Comparison of ENCODE assay signal across 11 cellular contexts in genomic region chr17:76074390-76075363, GRCh38. TPM values are rescaled to one million over a fixed set of nuclear protein-coding genes. Genes with fewer than 3 reads are reported as not detected.
DNase-seq lines count a peak whose midpoint lies in the region; ATAC-seq, FAIRE-seq and TF ChIP-seq lines count a peak whose summit lies in the region.
"Had no signal": no experiment of that assay in that cellular context is flagged by ENCODE, and none has a peak within 500 bp of the region (broad histone marks: within the 10 kb centered on the region; RNA-seq: fewer than 3 reads in every experiment).

TSS of gene GALR2 (plus strand) at chr17:76074781. CDS start at chr17:76074884, 103 bp downstream.

- peaks cover 30% of the 10 kb centered on the region for H3K79me2 ChIP-seq in astrocyte (ENCODE audit: insufficient read depth, low read length)

- CTCF ChIA-PET in A673 (lab: Charles Lee), result interaction anchor here (0.5 kb wide), 1 partner anchor 56 kb away, joined by 3 read pairs; no protein-coding TSS in a partner anchor

- peak within 1 kb of the TSS; percentile 54 for H3K4me3 Mint-ChIP-seq in astrocyte (ENCODE audit: unreplicated experiment)

- H3K4me1 ChIP-seq in A673 (ENCODE audit: insufficient read depth, low read length, poor library complexity, severe bottlenecking) (peaks cover 18% of the 10 kb centered on the region), astrocyte (ENCODE audit: insufficient read depth, low read length) (peaks cover 22% of the 10 kb centered on the region), muscle layer of colon (ENCODE audit: insufficient read depth, low read length) (peaks cover 40% of the 10 kb centered on the region)

- intact Hi-C loops in A673 (cut with micrococcal nuclease; ENCODE audit: unreplicated experiment), result loop anchor here (10.0 kb wide), 1 partner anchor 60 kb away; no protein-coding TSS in a partner anchor

- peaks cover 35% of the 10 kb centered on the region for H4K20me1 ChIP-seq in astrocyte (ENCODE audit: insufficient read depth, low read length)

- H3K9ac ChIP-seq in astrocyte (ENCODE audit: low read length), result no peak within 1 kb of the TSS
- H3K9ac ChIP-seq in muscle layer of colon (ENCODE audit: low read length), result no peak within 1 kb of the TSS

- H3K27ac Mint-ChIP-seq in astrocyte (ENCODE audit: unreplicated experiment), result peak within 1 kb of the TSS; percentile 53

- peaks cover 4% of the 10 kb centered on the region for H3K4me1 Mint-ChIP-seq in astrocyte (ENCODE audit: low read depth, unreplicated experiment)

- no peak within 1 kb of the TSS for H3K27ac ChIP-seq in A673 (ENCODE audit: low read depth, low read length, poor library complexity, severe bottlenecking)
- no peak within 1 kb of the TSS for H3K27ac ChIP-seq in astrocyte (ENCODE audit: low read depth, low read length)
- H3K27ac ChIP-seq in muscle layer of colon (ENCODE audit: low read depth, low read length), result no peak within 1 kb of the TSS

- ATAC-seq in HG03097 (IDR thresholded peaks at IDR 0.05; ENCODE audit: low FRiP score, unreplicated experiment), result no peak

- peak within 1 kb of the TSS; percentile 24 for H3K4me3 ChIP-seq in A673 (ENCODE audit: low read depth, low read length, poor library complexity, severe bottlenecking)
- no peak within 1 kb of the TSS for H3K4me3 ChIP-seq in astrocyte (ENCODE audit: insufficient read depth, low read depth, low read length)
- H3K4me3 ChIP-seq in muscle layer of colon (ENCODE audit: low read depth in 1 of 2, low read length in 2 of 2), result peak within 1 kb of the TSS; percentile 27 to 47

- H3K27me3 Mint-ChIP-seq in astrocyte (ENCODE audit: low read depth, unreplicated experiment), result peaks cover 50% of the 10 kb centered on the region

- H2AFZ ChIP-seq in astrocyte (ENCODE audit: low read depth, low read length), result no peak within 1 kb of the TSS

- no peak for DNase-seq in A673 (ENCODE audit: low spot score)
- peak; percentile 65 for DNase-seq in D341Med (ENCODE audit: low spot score)
- no peak for DNase-seq in astrocyte (ENCODE audit: low read depth)
- no peak for DNase-seq in NK-92 (lab: John Stamatoyannopoulos, UW; ENCODE audit: unreplicated experiment)
- DNase-seq in central memory CD4-positive, alpha-beta T cell, result no peak
- DNase-seq in medulla oblongata (ENCODE audit: extremely low spot score), result no peak
- DNase-seq: midbrain, MM.1S had no signal

- H3K27me3 ChIP-seq in A673 (replicated peaks; ENCODE audit: insufficient read depth, low read depth, low read length, poor library complexity) (peaks cover 64% of the 10 kb centered on the region), astrocyte (ENCODE audit: insufficient read depth, low read length) (peaks cover 61% of the 10 kb centered on the region), muscle layer of colon (ENCODE audit: control insufficient read depth in 1 of 2, insufficient read depth in 2 of 2, low read length in 2 of 2) (peaks cover 44 to 61% of the 10 kb centered on the region in 2 donors)

- TF ChIP-seq CTCF in A673 (conservative IDR thresholded peaks at IDR 0.05; ENCODE audit: low read depth, low read length) (no peak), astrocyte (IDR thresholded peaks at IDR 0.05; ENCODE audit: insufficient read depth, low read depth, low read length) (no peak)

- H3K36me3 Mint-ChIP-seq in astrocyte (ENCODE audit: low read depth, unreplicated experiment), result peaks cover 6% of the 10 kb centered on the region

- no peak for FAIRE-seq in astrocyte (lab: Jason Lieb, UNC)
- FAIRE-seq: colon had no signal

- H3K36me3 ChIP-seq in A673 (ENCODE audit: insufficient read depth, low read length, poor library complexity, severe bottlenecking) (no peaks in the 10 kb centered on the region), astrocyte (ENCODE audit: insufficient read depth, low read length) (no peaks in the 10 kb centered on the region), muscle layer of colon (ENCODE audit: insufficient read depth, low read length) (no peaks in the 10 kb centered on the region)

- BruUV-seq in A673 (replicated peaks; lab: Mats Ljungman, UMichigan), result no TSS peak

- no peaks in the 10 kb centered on the region for H3K9me3 Mint-ChIP-seq in astrocyte (ENCODE audit: unreplicated experiment)

- H3K4me2 ChIP-seq in astrocyte (ENCODE audit: low read length), result peak within 1 kb of the TSS; percentile 37

- POLR2A ChIA-PET in A673 (lab: Charles Lee; ENCODE audit: low non-redundant PET), result no interaction called here

- H3K9me3 ChIP-seq in A673 (ENCODE audit: low read depth, low read length, poor library complexity, severe bottlenecking), result no peaks in the 10 kb centered on the region
- no peaks in the 10 kb centered on the region for H3K9me3 ChIP-seq in astrocyte (ENCODE audit: insufficient read depth, low read depth, low read length)
- H3K9me3 ChIP-seq in muscle layer of colon (ENCODE audit: low read length), result no peaks in the 10 kb centered on the region

RNA-seq across cellular contexts. Expression of gene GALR2, which starts in this region (rescaled TPM):
- total RNA-seq in A673 (2021) (not detected in 2 replicates), astrocyte (0.36 TPM in 1 of 2 replicates, not detected in the other)
